In the genomic region with DNA sequence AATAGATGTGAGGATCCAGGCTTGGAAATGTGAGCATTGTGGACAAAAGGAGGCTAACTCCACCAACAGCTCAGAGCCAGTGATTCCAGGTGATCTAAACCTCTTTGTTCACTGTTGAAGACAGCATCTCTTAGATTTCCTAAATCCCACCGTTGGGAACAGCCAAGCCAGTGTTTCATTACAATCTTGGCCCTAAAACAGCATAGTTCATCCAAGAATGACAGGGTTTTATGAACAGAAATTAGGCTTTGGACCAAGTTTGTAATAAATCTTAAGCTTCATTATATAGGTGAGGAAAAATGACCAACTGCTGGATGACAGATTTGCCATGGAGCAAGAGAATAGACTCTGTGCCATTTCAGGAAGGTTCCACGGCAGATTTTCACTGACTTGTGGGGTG, we compare ENCODE assay signal across 18 cellular contexts.
"Had no signal": no experiment of that assay in that cellular context is flagged by ENCODE, and none has a peak within 500 bp of the region (broad histone marks: within the 10 kb centered on the region; RNA-seq: fewer than 3 reads in every experiment).

No MANE protein-coding gene starts in this region.

- H3K4me3 Mint-ChIP-seq: activated naive CD8-positive, alpha-beta T cell; activated T-helper 1 cell treated with anti-CD3 and anti-CD28 coated beads, Interleukin-12 subunit alpha, Interleukin-12 subunit beta, Interleukin-2, Interleukin-4 antibody, amounts not matched to agents 30 ng/mL and 10 ng/mL and 1 ng/mL, durations not matched to agents 14 hours and 24 hours and 36 hours; nephron progenitor cell; type B pancreatic cell had no signal

- H3K9me3 ChIP-seq: lower lobe of right lung had no signal

- H3K27me3 Mint-ChIP-seq: activated naive CD8-positive, alpha-beta T cell; progenitor cell of endocrine pancreas; type B pancreatic cell had no signal

- ATAC-seq: left colon, lower lobe of right lung had no signal

- H3K27ac ChIP-seq: hepatocyte, lower lobe of right lung, VCaP had no signal

- H3K4me1 ChIP-seq: lower lobe of right lung had no signal

- H3K27ac Mint-ChIP-seq: activated naive CD8-positive, alpha-beta T cell; activated T-helper 1 cell treated with anti-CD3 and anti-CD28 coated beads, Interleukin-12 subunit alpha, Interleukin-12 subunit beta, Interleukin-2, Interleukin-4 antibody, amounts not matched to agents 30 ng/mL and 10 ng/mL and 1 ng/mL, durations not matched to agents 14 hours and 24 hours and 36 hours; nephron progenitor cell; progenitor cell of endocrine pancreas; type B pancreatic cell had no signal

- H3K4me3 ChIP-seq: hepatocyte, lower lobe of right lung had no signal

- H3K79me2 ChIP-seq: hepatocyte had no signal

- H3K4me2 ChIP-seq: hepatocyte had no signal

- H2AFZ ChIP-seq: hepatocyte had no signal

- DNase-seq: activated CD4-positive, alpha-beta T cell treated with anti-CD3 and anti-CD28 coated beads for 1 hour; activated gamma-delta T cell treated with Interleukin-2 at 50 U/mL for 16 hours; amniotic stem cell; foreskin fibroblast; left colon; lower lobe of right lung; nephron progenitor cell; stimulated activated CD4-positive, alpha-beta T cell treated with anti-CD3 and anti-CD28 coated beads, Interleukin-12 subunit alpha, Interleukin-12 subunit beta, amount 100 ng/mL, for 4 hours; stimulated activated CD4-positive, alpha-beta T cell treated with anti-CD3 and anti-CD28 coated beads, Interleukin-1b, Interleukin-23, amount 100 ng/mL, for 48 hours; stimulated activated CD8-positive, alpha-beta memory T cell treated with anti-CD3 and anti-CD28 coated beads, Interleukin-4, amount 100 ng/mL, for 48 hours; stimulated activated naive CD4-positive, alpha-beta T cell treated with Interleukin-2 at 50 U/mL for 16 hours; T-helper 2 cell had no signal

- H3K36me3 ChIP-seq: lower lobe of right lung had no signal

- H3K27me3 ChIP-seq: hepatocyte had no signal
